29 cellular contexts compared by ENCODE assay signal in the genomic region with DNA sequence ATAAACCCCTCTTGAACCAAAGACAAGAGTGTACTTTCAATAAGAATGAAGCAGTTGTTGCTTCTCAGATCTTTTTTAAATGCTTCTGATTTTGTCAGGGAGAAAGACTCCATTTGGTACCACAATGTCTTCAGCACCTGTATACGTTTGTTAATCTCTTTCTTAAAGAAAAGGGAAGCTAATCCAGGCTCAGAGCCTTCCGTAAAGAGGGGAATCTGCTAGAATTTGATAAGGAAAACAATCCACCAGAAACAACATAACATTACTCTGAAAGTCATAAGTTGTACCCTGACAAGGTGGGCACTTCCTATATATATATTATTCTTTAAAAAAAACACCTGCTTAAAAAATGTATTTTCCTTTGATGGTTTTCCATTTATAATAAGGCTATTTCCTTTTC. TPM values are rescaled to one million over a fixed set of nuclear protein-coding genes. Genes with fewer than 3 reads are reported as not detected.
DNase-seq lines count a peak whose midpoint lies in the region; ATAC-seq and TF ChIP-seq lines count a peak whose summit lies in the region.
"Had no signal": no experiment of that assay in that cellular context is flagged by ENCODE, and none has a peak within 500 bp of the region (broad histone marks: within the 10 kb centered on the region; RNA-seq: fewer than 3 reads in every experiment).

No MANE protein-coding gene starts in this region.

- H3K4me3 Mint-ChIP-seq in CD4-positive, alpha-beta memory T cell: peak overlapping the region in 3 of 8 donors; percentile 38 to 65 (median 48)
- H3K4me3 Mint-ChIP-seq in WTC11 (no peak overlapping the region), memory B cell (no peak overlapping the region)
- H3K4me3 Mint-ChIP-seq: activated CD4-positive, alpha-beta T cell treated with anti-CD3 and anti-CD28 coated beads, Interleukin-2, amount 10 ng/mL, durations not matched to agents 7 days and 5 days; activated naive CD4-positive, alpha-beta T cell treated with anti-CD3 and anti-CD28 coated beads, Interleukin-2, amount 10 ng/mL, durations not matched to agents 7 days and 5 days; brain; naive B cell had no signal

- no peak overlapping the region for H3K27ac ChIP-seq in CD4-positive, alpha-beta memory T cell (ENCODE audit: low read depth, low read length)
- H3K27ac ChIP-seq in subcutaneous abdominal adipose tissue (ENCODE audit: low read depth, low read length) (peak overlapping the region; percentile 1), gastroesophageal sphincter (no peak overlapping the region)
- H3K27ac ChIP-seq: heart right ventricle had no signal

- H3K27me3 ChIP-seq in CD4-positive, alpha-beta memory T cell (ENCODE audit: insufficient read depth, low read length): no peaks in the 10 kb centered on the region
- H3K27me3 ChIP-seq in subcutaneous abdominal adipose tissue (ENCODE audit: control insufficient read depth in 5 of 5, insufficient read depth in 4 of 5, low read length in 5 of 5) (no peaks in the 10 kb centered on the region), gastroesophageal sphincter (no peaks in the 10 kb centered on the region)
- H3K27me3 ChIP-seq: adrenal gland, heart right ventricle had no signal

- H3K4me3 ChIP-seq in CD4-positive, alpha-beta memory T cell (ENCODE audit: low read length in 2 of 2): no peak overlapping the region
- H3K4me3 ChIP-seq in subcutaneous abdominal adipose tissue (ENCODE audit: low read depth in 1 of 5, low read length in 5 of 5) (no peak overlapping the region), gastroesophageal sphincter (no peak overlapping the region)
- H3K4me3 ChIP-seq: adrenal gland, heart right ventricle had no signal

- intact Hi-C loops in CD4-positive, alpha-beta memory T cell (cut with micrococcal nuclease): no loop called here

- H3K9me3 Mint-ChIP-seq in CD4-positive, alpha-beta memory T cell: no peaks in the 10 kb centered on the region
- H3K9me3 Mint-ChIP-seq in WTC11 (no peaks in the 10 kb centered on the region), memory B cell (no peaks in the 10 kb centered on the region)
- H3K9me3 Mint-ChIP-seq: activated CD4-positive, alpha-beta T cell treated with anti-CD3 and anti-CD28 coated beads, Interleukin-2, amount 10 ng/mL, durations not matched to agents 7 days and 5 days; activated naive CD4-positive, alpha-beta T cell treated with anti-CD3 and anti-CD28 coated beads, Interleukin-2, amount 10 ng/mL, durations not matched to agents 7 days and 5 days; activated T-cell treated with anti-CD3 and anti-CD28 coated beads, Interleukin-2, amount 50 U/mL, for 72 hours; brain; naive B cell had no signal

- no peak for TF ChIP-seq EP300 in gastroesophageal sphincter (IDR thresholded peaks at IDR 0.05)

- H3K27ac Mint-ChIP-seq in CD4-positive, alpha-beta memory T cell: peak overlapping the region; percentile 37 to 84 (median 65)
- H3K27ac Mint-ChIP-seq in WTC11 (peak overlapping the region; percentile 55), memory B cell (peak overlapping the region; percentile 41)
- H3K27ac Mint-ChIP-seq: activated CD4-positive, alpha-beta T cell treated with anti-CD3 and anti-CD28 coated beads, Interleukin-2, amount 10 ng/mL, durations not matched to agents 7 days and 5 days; activated T-cell treated with anti-CD3 and anti-CD28 coated beads, Interleukin-2, amount 50 U/mL, for 72 hours; naive B cell had no signal

- POLR2A ChIA-PET in CD4-positive, alpha-beta memory T cell (lab: Charles Lee; ENCODE audit: partially characterized antibody): interaction anchor here (1.1 to 4.1 kb wide), 3 partner anchors 8 to 19 kb away, joined by 4 to 25 read pairs (median 6); a partner anchor contains a TSS
- POLR2A ChIA-PET in WTC11 (lab: Charles Lee): interaction anchor here (0.7 kb wide), 1 partner anchor 70 kb away, joined by 3 read pairs; no protein-coding TSS in a partner anchor

- 47 to 64% methylated on average over 2 of the region's 2 CpGs for WGBS in gastroesophageal sphincter (ENCODE audit: low coverage in 1 of 2), 2 donors

- TF ChIP-seq CTCF in WTC11 (IDR thresholded peaks at IDR 0.05) (no peak), gastroesophageal sphincter (IDR thresholded peaks at IDR 0.05) (no peak)

- H3K4me1 ChIP-seq in CD4-positive, alpha-beta memory T cell (ENCODE audit: insufficient read depth, low read length): peaks cover 97% of the 10 kb centered on the region
- peaks cover 10 to 54% (median 34%) of the 10 kb centered on the region in 5 donors for H3K4me1 ChIP-seq in subcutaneous abdominal adipose tissue (ENCODE audit: control insufficient read depth in 5 of 5, insufficient read depth in 5 of 5, low read length in 5 of 5)
- H3K4me1 ChIP-seq in gastroesophageal sphincter: peaks cover 0 to 56% (median 15%) of the 10 kb centered on the region in 3 donors

- H3K4me1 Mint-ChIP-seq in CD4-positive, alpha-beta memory T cell: peaks cover 68 to 92% (median 83%) of the 10 kb centered on the region in 4 donors
- peaks cover 30% of the 10 kb centered on the region for H3K4me1 Mint-ChIP-seq in WTC11
- peaks cover 62% of the 10 kb centered on the region for H3K4me1 Mint-ChIP-seq in memory B cell

- CTCF ChIA-PET in CD4-positive, alpha-beta memory T cell (lab: Charles Lee; ENCODE audit: partially characterized antibody): interaction anchor here (1.2 kb wide), 1 partner anchor 45 kb away, joined by 5 read pairs; no protein-coding TSS in a partner anchor
- CTCF ChIA-PET in WTC11 (lab: Charles Lee): interaction anchor here (1.2 kb wide), 1 partner anchor 20 kb away, joined by 3 read pairs; a partner anchor contains a TSS

- peaks cover 3% of the 10 kb centered on the region for H3K36me3 ChIP-seq in CD4-positive, alpha-beta memory T cell (ENCODE audit: insufficient read depth, low read length)
- peaks cover 0 to 13% (median 3%) of the 10 kb centered on the region in 5 donors for H3K36me3 ChIP-seq in subcutaneous abdominal adipose tissue (ENCODE audit: control insufficient read depth in 5 of 5, insufficient read depth in 5 of 5, low read length in 5 of 5)
- H3K36me3 ChIP-seq in gastroesophageal sphincter: no peaks in the 10 kb centered on the region

- H3K9me3 ChIP-seq in CD4-positive, alpha-beta memory T cell (ENCODE audit: control insufficient read depth in 1 of 2, low read length in 2 of 2): no peaks in the 10 kb centered on the region
- no peaks in the 10 kb centered on the region for H3K9me3 ChIP-seq in subcutaneous abdominal adipose tissue (ENCODE audit: control insufficient read depth in 5 of 5, low read length in 5 of 5)
- no peaks in the 10 kb centered on the region for H3K9me3 ChIP-seq in gastroesophageal sphincter
- H3K9me3 ChIP-seq: adrenal gland, heart right ventricle had no signal

- no peak for DNase-seq in CD4-positive, alpha-beta memory T cell
- DNase-seq in WTC11 (ENCODE audit: low spot score) (no peak), memory B cell (ENCODE audit: low spot score in 2 of 2) (no peak), NAMALWA (ENCODE audit: low spot score) (no peak), occipital lobe (lab: John Stamatoyannopoulos, UW) (no peak)
- DNase-seq: activated CD4-positive, alpha-beta T cell treated with anti-CD3 and anti-CD28 coated beads, Interleukin-2, amount 10 ng/mL, durations not matched to agents 7 days and 5 days; activated naive CD4-positive, alpha-beta T cell treated with anti-CD3 and anti-CD28 coated beads, Interleukin-2, amount 10 ng/mL, durations not matched to agents 7 days and 5 days; activated T-cell treated with anti-CD3 and anti-CD28 coated beads, Interleukin-2, amount 50 U/mL, for 72 hours; adrenal gland; cerebellar nuclear complex; dermis blood vessel endothelial cell; DMS 273 treated with DMSO at 0.1 percent for 48 hours; heart right ventricle; Kasumi-1; kidney; naive B cell; NCI-H2107; NCI-H446; NCI-H748 treated with DMSO at 0.1 percent for 48 hours; SHP77; stimulated activated CD4-positive, alpha-beta T cell treated with anti-CD3 and anti-CD28 coated beads, Interleukin-15, amount 100 ng/mL, for 24 hours; stimulated activated CD4-positive, alpha-beta T cell treated with anti-CD3 and anti-CD28 coated beads, Interleukin-4, amount 100 ng/mL, for 4 hours; T-helper 9 cell had no signal

- no peak for ATAC-seq in WTC11
- no peak for ATAC-seq in memory B cell (ENCODE audit: low read depth)
- ATAC-seq in gastroesophageal sphincter: no peak
- ATAC-seq: activated T-cell treated with anti-CD3 and anti-CD28 coated beads, Interleukin-2, amount 50 U/mL, for 72 hours; esophagus mucosa; heart right ventricle; HepG2; Panc1 had no signal

- no peak overlapping the region for H3K9ac ChIP-seq in subcutaneous abdominal adipose tissue (ENCODE audit: low read length in 5 of 5)

- H3K27me3 Mint-ChIP-seq in CD4-positive, alpha-beta memory T cell: no peaks in the 10 kb centered on the region
- H3K27me3 Mint-ChIP-seq in WTC11 (ENCODE audit: low read depth): no peaks in the 10 kb centered on the region
- no peaks in the 10 kb centered on the region for H3K27me3 Mint-ChIP-seq in memory B cell
- H3K27me3 Mint-ChIP-seq: activated CD4-positive, alpha-beta T cell treated with anti-CD3 and anti-CD28 coated beads, Interleukin-2, amount 10 ng/mL, durations not matched to agents 7 days and 5 days; activated naive CD4-positive, alpha-beta T cell treated with anti-CD3 and anti-CD28 coated beads, Interleukin-2, amount 10 ng/mL, durations not matched to agents 7 days and 5 days; brain; naive B cell had no signal

- H3K36me3 Mint-ChIP-seq in CD4-positive, alpha-beta memory T cell: peaks cover 11 to 31% of the 10 kb centered on the region in 2 donors
- H3K36me3 Mint-ChIP-seq in WTC11 (no peaks in the 10 kb centered on the region), memory B cell (peaks cover 10% of the 10 kb centered on the region)
- H3K36me3 Mint-ChIP-seq: brain had no signal

- TF ChIP-seq POLR2A in gastroesophageal sphincter (IDR thresholded peaks at IDR 0.05): no peak

TF ChIP-seq in WTC11, 78 proteins besides CTCF, POLR2A, EP300 and RAD21 (continues in another document):
- no peak for TF ChIP-seq KAT7 (CRISPR knock-in tag; IDR thresholded peaks at IDR 0.05; ENCODE audit: borderline replicate concordance)
- TF ChIP-seq, protein P1, sequence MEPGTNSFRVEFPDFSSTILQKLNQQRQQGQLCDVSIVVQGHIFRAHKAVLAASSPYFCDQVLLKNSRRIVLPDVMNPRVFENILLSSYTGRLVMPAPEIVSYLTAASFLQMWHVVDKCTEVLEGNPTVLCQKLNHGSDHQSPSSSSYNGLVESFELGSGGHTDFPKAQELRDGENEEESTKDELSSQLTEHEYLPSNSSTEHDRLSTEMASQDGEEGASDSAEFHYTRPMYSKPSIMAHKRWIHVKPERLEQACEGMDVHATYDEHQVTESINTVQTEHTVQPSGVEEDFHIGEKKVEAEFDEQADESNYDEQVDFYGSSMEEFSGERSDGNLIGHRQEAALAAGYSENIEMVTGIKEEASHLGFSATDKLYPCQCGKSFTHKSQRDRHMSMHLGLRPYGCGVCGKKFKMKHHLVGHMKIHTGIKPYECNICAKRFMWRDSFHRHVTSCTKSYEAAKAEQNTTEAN (CRISPR knock-in tag; IDR thresholded peaks at IDR 0.05): no peak
- TF ChIP-seq ZNF416 (CRISPR knock-in tag; IDR thresholded peaks at IDR 0.05): no peak

RNA-seq across cellular contexts. Expression of a gene that starts 19.8 kb away (rescaled TPM):
- 10 to 100 TPM; 55.8 to 56.9 TPM for total RNA-seq in CD4-positive, alpha-beta memory T cell
- 100 to 1,000 TPM in 1 of 2 donors, 10 to 100 TPM in 1; 48.2 to 118 TPM for polyA plus RNA-seq in CD4-positive, alpha-beta memory T cell
- total RNA-seq in WTC11 (2021): 5.1 to 7.2 TPM (median 5.9 TPM) in 3 replicates
- total RNA-seq in occipital lobe: 61.6 TPM
- total RNA-seq in gastroesophageal sphincter: 10 to 100 TPM; 23.5 to 56.4 (median 35.0) TPM
